Comparison of ENCODE assay signal across 11 cellular contexts in genomic region chr1:59445040-59445439, GRCh38.
DNase-seq lines count a peak whose midpoint lies in the region; ATAC-seq, FAIRE-seq and TF ChIP-seq lines count a peak whose summit lies in the region.
"Had no signal": no experiment of that assay in that cellular context is flagged by ENCODE, and none has a peak within 500 bp of the region (broad histone marks: within the 10 kb centered on the region; RNA-seq: fewer than 3 reads in every experiment).

No MANE protein-coding gene starts in this region.

- H3K4me3 Mint-ChIP-seq in stimulated activated naive B cell treated with anti-CD40 and anti-IgM and Interleukin-4, amounts not matched to agents 10 μg/mL and 1 μg/mL and 100 μg/mL, for 72 hours, result no peak overlapping the region
- H3K4me3 Mint-ChIP-seq: T-helper 2 cell treated with Interferon-gamma antibody and Interleukin-4, amounts not matched to agents 5 μg/mL and 100 μg/mL, for 36 hours had no signal

- no peak overlapping the region for H3K27ac Mint-ChIP-seq in stimulated activated naive B cell treated with anti-CD40 and anti-IgM and Interleukin-4, amounts not matched to agents 10 μg/mL and 1 μg/mL and 100 μg/mL, for 72 hours
- H3K27ac Mint-ChIP-seq: T-helper 2 cell treated with Interferon-gamma antibody and Interleukin-4, amounts not matched to agents 5 μg/mL and 100 μg/mL, for 36 hours had no signal

- H4K91ac ChIP-seq in H1 (replicated peaks; ENCODE audit: insufficient read length, low read length), result no peak overlapping the region

- 86% methylated on average over 1 of the region's 1 CpG; no CpG with 5 or more reads in 1 of the 2 experiments for WGBS in H1 (ENCODE audit: extremely low coverage in 1 of 2, insufficient coverage in 1 of 2, insufficient read length in 1 of 2, insufficient replicate concordance in 2 of 2, low coverage in 1 of 2, low lambda C conversion rate in 2 of 2, missing lambda C conversion rate in 1 of 2), 2 experiments

- ATAC-seq in PC-3 (peak; percentile 75), mucosa of descending colon (peak; percentile 86)
- ATAC-seq in stimulated activated naive B cell treated with anti-CD40 and anti-IgM and Interleukin-4, amounts not matched to agents 10 μg/mL and 1 μg/mL and 100 μg/mL, for 72 hours (replicated peaks), result no peak

- no peak overlapping the region for H2BK120ac ChIP-seq in H1 (replicated peaks; ENCODE audit: low read depth, low read length)

- H4K8ac ChIP-seq in H1 (ENCODE audit: extremely low read depth, insufficient read depth, low read length), result no peak overlapping the region

- no peak overlapping the region for H2BK15ac ChIP-seq in H1 (ENCODE audit: low read length)

- H3K4me3 ChIP-seq in PC-3 (ENCODE audit: low read length) (no peak overlapping the region), H1 (ENCODE audit: extremely low read depth in 1 of 4, insufficient read depth in 2 of 4, low read depth in 3 of 4, low read length in 4 of 4) (no peak overlapping the region), mucosa of descending colon (no peak overlapping the region)
- H3K4me3 ChIP-seq: right lobe of liver had no signal

- H3K27me3 Mint-ChIP-seq in stimulated activated naive B cell treated with anti-CD40 and anti-IgM and Interleukin-4, amounts not matched to agents 10 μg/mL and 1 μg/mL and 100 μg/mL, for 72 hours, result no peaks in the 10 kb centered on the region

- H3K4me1 Mint-ChIP-seq in stimulated activated naive B cell treated with anti-CD40 and anti-IgM and Interleukin-4, amounts not matched to agents 10 μg/mL and 1 μg/mL and 100 μg/mL, for 72 hours, result peaks cover 0 to 6% of the 10 kb centered on the region in 2 donors

- 0 out of 2 replicates have a peak overlapping the region, but pooled peaks have one; percentile 82 for H2AK5ac ChIP-seq in H1 (ENCODE audit: low read depth, low read length)

- FAIRE-seq in H1 (lab: Jason Lieb, UNC), result no peak

- H2BK5ac ChIP-seq in H1 (ENCODE audit: low read depth, low read length), result no peak overlapping the region

- TF ChIP-seq POLR2A in H1 (IDR thresholded peaks at IDR 0.05; ENCODE audit: control extremely low read depth in 1 of 2, low read depth in 2 of 2, low read length in 2 of 2), result no peak

- H3K9ac ChIP-seq in PC-3 (ENCODE audit: low read length) (no peak overlapping the region), H1 (replicated peaks in 1 of 4; ENCODE audit: extremely low read depth in 1 of 4, low read depth in 3 of 4, low read length in 3 of 4) (no peak overlapping the region)

- H2BK12ac ChIP-seq in H1 (ENCODE audit: low read depth, low read length), result no peak overlapping the region

- no peaks in the 10 kb centered on the region for H4K20me1 ChIP-seq in PC-3 (ENCODE audit: low read length)
- no peaks in the 10 kb centered on the region for H4K20me1 ChIP-seq in H1 (replicated peaks in 1 of 2; ENCODE audit: control insufficient read depth in 1 of 2, insufficient read depth in 2 of 2, low read length in 2 of 2)

- intact Hi-C loops in PC-3 (cut with micrococcal nuclease), result loop anchor here (10.0 kb wide), 1 partner anchor 300 kb away; no protein-coding TSS in a partner anchor
- intact Hi-C loops in mucosa of descending colon (cut with DNase I, micrococcal nuclease), result no loop called here

- H3K79me1 ChIP-seq in H1 (ENCODE audit: low read depth, low read length), result no peaks in the 10 kb centered on the region

- H3F3A ChIP-seq in PC-3 (ENCODE audit: low read length, unreplicated experiment), result no peaks in the 10 kb centered on the region

- H2AFZ ChIP-seq in PC-3 (ENCODE audit: low read length), result peak overlapping the region; percentile 61
- no peak overlapping the region for H2AFZ ChIP-seq in H1 (ENCODE audit: low read length)

- CTCF ChIA-PET in PC-3 (lab: Charles Lee) (no interaction called here), H1 (lab: Charles Lee; ENCODE audit: partially characterized antibody) (interaction anchor here (0.6 to 1.3 kb wide), 2 partner anchors 123 to 273 kb away, joined by 3 read pairs; no protein-coding TSS in a partner anchor)

- H3K79me2 ChIP-seq in PC-3 (ENCODE audit: low read length) (no peaks in the 10 kb centered on the region), H1 (ENCODE audit: control insufficient read depth in 1 of 2, insufficient read depth in 2 of 2, low read length in 2 of 2) (no peaks in the 10 kb centered on the region)

- H3K14ac ChIP-seq in H1 (ENCODE audit: insufficient read length), result no peak overlapping the region

- no peak overlapping the region for H3K56ac ChIP-seq in H1 (replicated peaks; ENCODE audit: insufficient read length, low read depth, low read length)

- no peaks in the 10 kb centered on the region for H3K9me3 Mint-ChIP-seq in stimulated activated naive B cell treated with anti-CD40 and anti-IgM and Interleukin-4, amounts not matched to agents 10 μg/mL and 1 μg/mL and 100 μg/mL, for 72 hours
- H3K9me3 Mint-ChIP-seq: T-helper 2 cell treated with Interferon-gamma antibody and Interleukin-4, amounts not matched to agents 5 μg/mL and 100 μg/mL, for 36 hours had no signal

- TF ChIP-seq EP300 in H1 (IDR thresholded peaks at IDR 0.05; ENCODE audit: borderline replicate concordance in 1 of 2, low read depth in 2 of 2, low read length in 2 of 2), result no peak

- BruUV-seq in PC-3 (replicated peaks; lab: Mats Ljungman, UMichigan), result no TSS peak

- H3K4ac ChIP-seq in H1 (replicated peaks; ENCODE audit: insufficient read length, low read depth, low read length), result no peak overlapping the region

- no peaks in the 10 kb centered on the region for H3K9me2 ChIP-seq in PC-3 (replicated peaks; ENCODE audit: low read length)

- H3K18ac ChIP-seq in H1 (ENCODE audit: extremely low read depth, low read length), result no peak overlapping the region; the same call in 1 of the 2 replicates

- no peak for TF ChIP-seq RAD21 in H1 (IDR thresholded peaks at IDR 0.05 in 1 of 2, conservative IDR thresholded peaks at IDR 0.05 in 1 of 2; ENCODE audit: low read depth in 2 of 2, low read length in 2 of 2)

- H3K27me3 ChIP-seq in PC-3 (ENCODE audit: low read length) (no peaks in the 10 kb centered on the region), H1 (replicated peaks in 1 of 4; ENCODE audit: control insufficient read depth in 3 of 4, extremely low read depth in 1 of 4, insufficient read depth in 3 of 4, low read length in 3 of 4) (no peaks in the 10 kb centered on the region)
- H3K27me3 ChIP-seq: right lobe of liver had no signal

- H4K5ac ChIP-seq in H1 (ENCODE audit: insufficient read length, low read depth, low read length), result no peak overlapping the region

- H3K9me3 ChIP-seq in PC-3 (ENCODE audit: low read length), result no peaks in the 10 kb centered on the region
- peaks cover 0 to 2% of the 10 kb centered on the region in 2 experiments; a peak in 1 of 4 replicates for H3K9me3 ChIP-seq in H1 (ENCODE audit: insufficient read depth in 2 of 2, low read depth in 1 of 2, low read length in 1 of 2)
- no peaks in the 10 kb centered on the region for H3K9me3 ChIP-seq in mucosa of descending colon
- H3K9me3 ChIP-seq: right lobe of liver had no signal

- TF ChIP-seq CTCF in PC-3 (conservative IDR thresholded peaks at IDR 0.05; ENCODE audit: low read depth, low read length), result no peak
- no peak for TF ChIP-seq CTCF in H1 (IDR thresholded peaks at IDR 0.05; ENCODE audit: control extremely low read depth in 1 of 3, insufficient read depth in 1 of 3, low read depth in 1 of 3, low read length in 3 of 3)
- no peak for TF ChIP-seq CTCF in mucosa of descending colon (IDR thresholded peaks at IDR 0.05)

- H3K23me2 ChIP-seq in H1 (ENCODE audit: low read depth, low read length), result no peaks in the 10 kb centered on the region

- H3K4me2 ChIP-seq in PC-3 (ENCODE audit: low read length) (peak overlapping the region; percentile 33), H1 (ENCODE audit: insufficient read depth in 1 of 2, low read depth in 2 of 2, low read length in 2 of 2) (no peak overlapping the region)

- no peak overlapping the region for H3K23ac ChIP-seq in H1 (ENCODE audit: insufficient read length)

- H3K4me1 ChIP-seq in PC-3 (ENCODE audit: insufficient read depth, low read length) (peaks cover 56% of the 10 kb centered on the region), H1 (replicated peaks in 1 of 4; ENCODE audit: control insufficient read depth in 3 of 4, insufficient read depth in 4 of 4, low read length in 3 of 4) (peaks cover 0 to 10% (median under 1%) of the 10 kb centered on the region in 4 experiments; a peak in 3 of 7 replicates), mucosa of descending colon (ENCODE audit: low read depth) (no peaks in the 10 kb centered on the region)
- H3K4me1 ChIP-seq: right lobe of liver had no signal

- POLR2A ChIA-PET in PC-3 (lab: Charles Lee; ENCODE audit: unreplicated experiment) (interaction anchor here (0.6 to 1.1 kb wide), 2 partner anchors 18 to 159 kb away, joined by 3 to 4 read pairs; no protein-coding TSS in a partner anchor), H1 (lab: Charles Lee; ENCODE audit: partially characterized antibody) (no interaction called here)

- peak; percentile 80 for DNase-seq in PC-3
- DNase-seq in H1 (ENCODE audit: low read depth in 1 of 2, low spot score in 2 of 2), result no peak
- no peak for DNase-seq in mucosa of descending colon
- DNase-seq in ureter (ENCODE audit: low spot score), result peak; percentile 53
- DNase-seq in DMS53 (lab: John Stamatoyannopoulos, UW), result no peak
- no peak for DNase-seq in stimulated activated naive B cell treated with anti-CD40 and anti-IgM and Interleukin-4, amounts not matched to agents 10 μg/mL and 1 μg/mL and 100 μg/mL, for 72 hours
- DNase-seq in activated CD4-positive, alpha-beta T cell treated with anti-CD3 and anti-CD28 coated beads for 48 hours, result no peak
- DNase-seq: KBM-7, NCI-H446 treated with DMSO at 0.1 percent for 48 hours, right lobe of liver had no signal

- peaks cover 0 to 8% of the 10 kb centered on the region in 2 donors for H3K36me3 Mint-ChIP-seq in stimulated activated naive B cell treated with anti-CD40 and anti-IgM and Interleukin-4, amounts not matched to agents 10 μg/mL and 1 μg/mL and 100 μg/mL, for 72 hours

- no peak overlapping the region for H2BK20ac ChIP-seq in H1 (ENCODE audit: low read length)

- H3K36me3 ChIP-seq in PC-3 (ENCODE audit: low read depth, low read length), result no peaks in the 10 kb centered on the region
- H3K36me3 ChIP-seq in H1 (ENCODE audit: control insufficient read depth in 2 of 4, insufficient read depth in 4 of 4, low read length in 3 of 4), result no peaks in the 10 kb centered on the region
- no peaks in the 10 kb centered on the region for H3K36me3 ChIP-seq in mucosa of descending colon (ENCODE audit: low read depth)
- H3K36me3 ChIP-seq: right lobe of liver had no signal

- H3K27ac ChIP-seq in PC-3 (ENCODE audit: low read length) (peak overlapping the region; percentile 48), H1 (ENCODE audit: low read depth, low read length) (no peak overlapping the region)
- H3K27ac ChIP-seq: right lobe of liver had no signal

TF ChIP-seq in H1, 55 proteins besides CTCF, POLR2A, EP300 and RAD21 (continues in another document):
- TF ChIP-seq PHF8 (conservative IDR thresholded peaks at IDR 0.05; ENCODE audit: low read depth, low read length) (no peak), EGR1 (IDR thresholded peaks at IDR 0.05; ENCODE audit: borderline replicate concordance, low read depth, low read length) (no peak)

Comparison
In these comparisons a context has a peak if more than half of its experiments do, and no peak if none do; other contexts are left out.
1. ATAC-seq: peak in PC-3 (single experiment) and mucosa of descending colon (single experiment); none in stimulated activated naive B cell treated with anti-CD40 and anti-IgM and Interleukin-4, amounts not matched to agents 10 μg/mL and 1 μg/mL and 100 μg/mL, for 72 hours (0 of 2).
2. DNase-seq: peak in PC-3 (single experiment) and ureter (single experiment); none in H1 (0 of 2), mucosa of descending colon (0 of 3), DMS53 (single experiment), stimulated activated naive B cell treated with anti-CD40 and anti-IgM and Interleukin-4, amounts not matched to agents 10 μg/mL and 1 μg/mL and 100 μg/mL, for 72 hours (single experiment) and activated CD4-positive, alpha-beta T cell treated with anti-CD3 and anti-CD28 coated beads for 48 hours (single experiment).